In genomic region chr18:75896865-75897264, GRCh38 we compare ENCODE assay signal across 11 cellular contexts.
DNase-seq lines count a peak whose midpoint lies in the region.
"Had no signal": no experiment of that assay in that cellular context is flagged by ENCODE, and none has a peak within 500 bp of the region (broad histone marks: within the 10 kb centered on the region; RNA-seq: fewer than 3 reads in every experiment).

No MANE protein-coding gene starts in this region.

- DNase-seq in COR-L47 (lab: John Stamatoyannopoulos, UW) (peak; percentile 88), M059J (ENCODE audit: low read depth) (peak; percentile 12), RPMI7951 (ENCODE audit: low read depth) (peak; percentile 11), islet precursor cell (peak; percentile 65), middle frontal gyrus (ENCODE audit: extremely low spot score, low spot score) (no peak), NCI-H1694 (lab: John Stamatoyannopoulos, UW) (no peak), HUDEP-2 (lab: John Stamatoyannopoulos, UW; ENCODE audit: unreplicated experiment in 76 of 76) (no peak)
- no peak for DNase-seq in activated CD4-positive, alpha-beta T cell treated with anti-CD3 and anti-CD28 coated beads, Interleukin-2, amount 50 U/mL, for 1 hour
- DNase-seq: Calu3; KG1; stimulated activated CD4-positive, alpha-beta T cell treated with anti-CD3 and anti-CD28 coated beads, Interleukin-12 subunit alpha, Interleukin-12 subunit beta, amount 100 ng/mL, for 4 hours had no signal

Comparison
In these comparisons a context has a peak if more than half of its experiments do, and no peak if none do; other contexts are left out.
1. DNase-seq: peak in COR-L47 (single experiment), M059J (single experiment), RPMI7951 (single experiment) and islet precursor cell (single experiment); none in activated CD4-positive, alpha-beta T cell treated with anti-CD3 and anti-CD28 coated beads, Interleukin-2, amount 50 U/mL, for 1 hour (single experiment), middle frontal gyrus (single experiment), NCI-H1694 (single experiment) and HUDEP-2 (0 of 76).